ENCODE assay signal across 19 cellular contexts in the genomic region with DNA sequence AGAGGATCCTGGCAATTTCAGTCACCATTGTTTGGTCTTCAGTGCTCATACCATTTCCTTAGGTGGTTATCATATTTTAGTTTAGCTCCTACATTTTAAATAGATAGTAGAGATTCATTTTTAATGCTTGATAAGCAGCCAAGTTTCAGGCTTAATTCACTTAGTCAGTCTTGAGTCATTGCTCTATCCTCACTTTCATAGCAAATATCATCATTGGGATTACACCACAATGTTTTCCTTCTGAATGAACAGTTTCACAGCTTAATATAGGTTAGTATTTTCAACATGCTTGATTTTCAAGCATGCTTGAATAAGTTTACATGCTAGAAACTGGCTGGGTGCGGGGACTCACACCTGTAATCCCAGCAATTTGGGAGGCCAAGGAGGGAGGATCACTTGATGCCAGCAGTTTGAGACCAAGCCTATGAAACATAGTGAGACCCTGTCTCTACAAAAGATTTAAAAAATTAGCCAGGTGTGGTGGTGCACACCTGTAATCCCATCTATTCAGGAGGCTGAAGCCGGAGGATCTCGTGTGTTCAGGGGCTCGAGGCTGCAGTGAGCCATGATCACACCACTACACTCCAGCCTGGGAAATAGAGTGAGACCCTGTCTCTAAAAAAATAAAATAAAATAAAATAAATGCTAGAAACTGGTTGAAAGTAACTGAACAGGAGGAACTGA.
A peak's percentile ranks its signal among the peaks of the same experiment; 100 is the strongest.
DNase-seq lines count a peak whose midpoint lies in the region; TF ChIP-seq lines count a peak whose summit lies in the region.
"Had no signal": no experiment of that assay in that cellular context is flagged by ENCODE, and none has a peak within 500 bp of the region (broad histone marks: within the 10 kb centered on the region; RNA-seq: fewer than 3 reads in every experiment).

No MANE protein-coding gene starts in this region.

- TF ChIP-seq CTCF in MCF 10A (IDR thresholded peaks at IDR 0.05; ENCODE audit: unreplicated experiment) (no peak), breast epithelium (IDR thresholded peaks at IDR 0.05) (no peak), astrocyte of the spinal cord (IDR thresholded peaks at IDR 0.05; ENCODE audit: low read depth, low read length) (no peak), brain microvascular endothelial cell (IDR thresholded peaks at IDR 0.05; ENCODE audit: low read depth, low read length, missing control alignments) (no peak)

- no peak for TF ChIP-seq POLR2A in breast epithelium (IDR thresholded peaks at IDR 0.05)

- H3K27me3 Mint-ChIP-seq in MCF 10A (ENCODE audit: insufficient read depth, unreplicated experiment) = no peaks in the 10 kb centered on the region
- H3K27me3 Mint-ChIP-seq: activated CD8-positive, alpha-beta T cell treated with anti-CD3 and anti-CD28 coated beads for 36 hours; activated naive CD4-positive, alpha-beta T cell treated with anti-CD3 and anti-CD28 coated beads, Interleukin-2, amount 50 U/mL, for 24 hours had no signal

- no peak overlapping the region for H3K4me3 Mint-ChIP-seq in MCF 10A (ENCODE audit: unreplicated experiment)
- H3K4me3 Mint-ChIP-seq: activated CD8-positive, alpha-beta T cell treated with anti-CD3 and anti-CD28 coated beads for 36 hours; activated naive CD4-positive, alpha-beta T cell treated with anti-CD3 and anti-CD28 coated beads, Interleukin-2, amount 50 U/mL, for 24 hours; activated T-cell treated with anti-CD3 and anti-CD28 coated beads, Interleukin-2, amount 50 U/mL, for 4 hours; CD14-positive monocyte; H9 had no signal

- H3K36me3 Mint-ChIP-seq in MCF 10A (ENCODE audit: insufficient read depth, unreplicated experiment) = no peaks in the 10 kb centered on the region
- H3K36me3 Mint-ChIP-seq: activated naive CD4-positive, alpha-beta T cell treated with anti-CD3 and anti-CD28 coated beads, Interleukin-2, amount 50 U/mL, for 24 hours; CD14-positive monocyte had no signal

- in situ Hi-C loops in astrocyte of the spinal cord (cut with HindIII; ENCODE audit: low sequenced_read_pairs) (no loop called here), brain microvascular endothelial cell (cut with HindIII; ENCODE audit: low pct_ligation_motif_present, low sequenced_read_pairs) (no loop called here)

- POLR2A ChIA-PET in MCF 10A (lab: Yijun Ruan, JAX) = interaction anchor here (0.6 to 2.1 kb wide), 11 partner anchors 9 to 161 kb away, joined by 3 to 13 read pairs (median 5); no protein-coding TSS in a partner anchor

- H3K27ac ChIP-seq in breast epithelium (no peak overlapping the region), brain microvascular endothelial cell (no peak overlapping the region)
- H3K27ac ChIP-seq: cardiac muscle cell, lower lobe of right lung, tibial nerve had no signal

- H3K4me3 ChIP-seq in breast epithelium (no peak overlapping the region), astrocyte of the spinal cord (ENCODE audit: low read depth, low read length) (no peak overlapping the region), brain microvascular endothelial cell (ENCODE audit: low read depth, low read length) (no peak overlapping the region)
- H3K4me3 ChIP-seq: cardiac muscle cell, lower lobe of right lung, tibial nerve had no signal

- H3K27me3 ChIP-seq in breast epithelium (no peaks in the 10 kb centered on the region), brain microvascular endothelial cell (replicated peaks) (no peaks in the 10 kb centered on the region)
- H3K27me3 ChIP-seq: cardiac muscle cell, tibial nerve had no signal

- intact Hi-C loops in MCF 10A (cut with micrococcal nuclease) (no loop called here), breast epithelium (cut with DNase I; ENCODE audit: low total_unique reads) (no loop called here)

- DNase-seq in MCF 10A (ENCODE audit: unreplicated experiment) = peak; percentile 77
- DNase-seq in breast epithelium (ENCODE audit: low spot score in 2 of 2) = no peak
- peak; percentile 14 for DNase-seq in astrocyte of the spinal cord (ENCODE audit: low read depth, low spot score)
- peak; percentile 84 for DNase-seq in iris pigment epithelial cell (ENCODE audit: low read depth)
- DNase-seq in brain microvascular endothelial cell = no peak
- DNase-seq in foreskin melanocyte = no peak
- no peak for DNase-seq in stimulated activated CD4-positive, alpha-beta T cell treated with anti-CD3 and anti-CD28 coated beads, Interleukin-12 subunit alpha, Interleukin-12 subunit beta, amount 100 ng/mL, for 4 hours
- no peak for DNase-seq in stimulated activated CD4-positive, alpha-beta T cell treated with anti-CD3 and anti-CD28 coated beads, Interleukin-4, amount 100 ng/mL, for 24 hours
- DNase-seq: activated CD8-positive, alpha-beta T cell treated with anti-CD3 and anti-CD28 coated beads for 36 hours; activated T-cell treated with anti-CD3 and anti-CD28 coated beads, Interleukin-2, amount 50 U/mL, for 4 hours; effector CD4-positive, alpha-beta T cell; H9; lower lobe of right lung; NCI-H1417 treated with DMSO at 0.1 percent for 48 hours; NCI-H82 had no signal

- no peaks in the 10 kb centered on the region for H3K9me3 Mint-ChIP-seq in MCF 10A (ENCODE audit: unreplicated experiment)
- H3K9me3 Mint-ChIP-seq: activated CD8-positive, alpha-beta T cell treated with anti-CD3 and anti-CD28 coated beads for 36 hours; activated naive CD4-positive, alpha-beta T cell treated with anti-CD3 and anti-CD28 coated beads, Interleukin-2, amount 50 U/mL, for 24 hours; activated T-cell treated with anti-CD3 and anti-CD28 coated beads, Interleukin-2, amount 50 U/mL, for 4 hours; H9 had no signal

- H3K4me1 Mint-ChIP-seq in MCF 10A (ENCODE audit: insufficient read depth, unreplicated experiment) = peaks cover 6% of the 10 kb centered on the region
- H3K4me1 Mint-ChIP-seq: activated naive CD4-positive, alpha-beta T cell treated with anti-CD3 and anti-CD28 coated beads, Interleukin-2, amount 50 U/mL, for 24 hours; CD14-positive monocyte had no signal

- CTCF ChIA-PET in MCF 10A (lab: Yijun Ruan, JAX) = interaction anchor here (0.6 to 1.0 kb wide), 5 partner anchors 13 to 488 kb away, joined by 3 read pairs; no protein-coding TSS in a partner anchor

- no peaks in the 10 kb centered on the region for H3K4me1 ChIP-seq in breast epithelium
- H3K4me1 ChIP-seq: lower lobe of right lung had no signal

- H3K9me3 ChIP-seq in breast epithelium = no peaks in the 10 kb centered on the region
- H3K9me3 ChIP-seq: lower lobe of right lung, tibial nerve had no signal

- H3K27ac Mint-ChIP-seq in MCF 10A (ENCODE audit: low read depth, unreplicated experiment) = peak overlapping the region; percentile 57
- H3K27ac Mint-ChIP-seq: activated CD8-positive, alpha-beta T cell treated with anti-CD3 and anti-CD28 coated beads for 36 hours; activated naive CD4-positive, alpha-beta T cell treated with anti-CD3 and anti-CD28 coated beads, Interleukin-2, amount 50 U/mL, for 24 hours; CD14-positive monocyte had no signal

- H3K36me3 ChIP-seq in breast epithelium = no peaks in the 10 kb centered on the region
- no peaks in the 10 kb centered on the region for H3K36me3 ChIP-seq in brain microvascular endothelial cell (replicated peaks)
- H3K36me3 ChIP-seq: cardiac muscle cell, lower lobe of right lung, tibial nerve had no signal

- BruUV-seq in MCF 10A (replicated peaks; lab: Mats Ljungman, UMichigan) = no TSS peak

Comparison
In these comparisons a context has a peak if more than half of its experiments do, and no peak if none do; other contexts are left out.
1. DNase-seq: peak in MCF 10A (single experiment), astrocyte of the spinal cord (single experiment) and iris pigment epithelial cell (single experiment); none in breast epithelium (0 of 2), brain microvascular endothelial cell (single experiment), foreskin melanocyte (single experiment), stimulated activated CD4-positive, alpha-beta T cell treated with anti-CD3 and anti-CD28 coated beads, Interleukin-12 subunit alpha, Interleukin-12 subunit beta, amount 100 ng/mL, for 4 hours (single experiment) and stimulated activated CD4-positive, alpha-beta T cell treated with anti-CD3 and anti-CD28 coated beads, Interleukin-4, amount 100 ng/mL, for 24 hours (single experiment).